Comparison of ENCODE assay signal across 1 cellular context in genomic region chr7:96786998-96787395, GRCh38.
TF ChIP-seq lines count a peak whose summit lies in the region.

No MANE protein-coding gene starts in this region.

TF ChIP-seq in H1, 55 proteins besides CTCF, POLR2A, EP300 and RAD21 (continued from another document):
- TF ChIP-seq ATF3 (IDR thresholded peaks at IDR 0.05; ENCODE audit: insufficient read depth, low read depth, low read length) (no peak), SP1 (IDR thresholded peaks at IDR 0.05; ENCODE audit: low read depth, low read length) (peak; percentile 63), CBX8 (IDR thresholded peaks at IDR 0.05; ENCODE audit: borderline replicate concordance, low read depth, low read length) (no peak), SIRT6 (IDR thresholded peaks at IDR 0.05; ENCODE audit: low read length) (no peak), TCF12 (IDR thresholded peaks at IDR 0.05; ENCODE audit: low read depth, low read length) (no peak)
TF ChIP-seq in H1: peak in this region for 4.
